1 cellular context compared by ENCODE assay signal in genomic region chr16:71367243-71367976, GRCh38.
TF ChIP-seq lines count a peak whose summit lies in the region.

No MANE protein-coding gene starts in this region.

TF ChIP-seq in HEK293, 187 proteins besides CTCF, POLR2A, EP300 and RAD21 (continued from another document):
- no peak for TF ChIP-seq ZNF449 (tag by site-specific recombination; IDR thresholded peaks at IDR 0.05)
- TF ChIP-seq ZNF18 (tag by site-specific recombination; IDR thresholded peaks at IDR 0.05), result no peak
- no peak for TF ChIP-seq ZNF621 (tag by site-specific recombination; IDR thresholded peaks at IDR 0.05)
- no peak for TF ChIP-seq OSR2 (tag by site-specific recombination; IDR thresholded peaks at IDR 0.05)
- peak; percentile 59 for TF ChIP-seq ZBTB17 (tag by site-specific recombination; IDR thresholded peaks at IDR 0.05)
- TF ChIP-seq KLF1 (tag by site-specific recombination; IDR thresholded peaks at IDR 0.05), result 0 out of 2 replicates have a peak, but pooled peaks have one; percentile 25
- TF ChIP-seq ZNF692 (tag by site-specific recombination; IDR thresholded peaks at IDR 0.05), result peak; percentile 39; the same call in 1 of the 2 replicates
- TF ChIP-seq ZNF23 (tag by site-specific recombination; IDR thresholded peaks at IDR 0.05; ENCODE audit: borderline replicate concordance), result no peak
- TF ChIP-seq ZNF169 (tag by site-specific recombination; IDR thresholded peaks at IDR 0.05), result no peak
- no peak for TF ChIP-seq ZNF561 (tag by site-specific recombination; IDR thresholded peaks at IDR 0.05; ENCODE audit: borderline replicate concordance)
